ENCODE assay signal across 10 cellular contexts in the genomic region with DNA sequence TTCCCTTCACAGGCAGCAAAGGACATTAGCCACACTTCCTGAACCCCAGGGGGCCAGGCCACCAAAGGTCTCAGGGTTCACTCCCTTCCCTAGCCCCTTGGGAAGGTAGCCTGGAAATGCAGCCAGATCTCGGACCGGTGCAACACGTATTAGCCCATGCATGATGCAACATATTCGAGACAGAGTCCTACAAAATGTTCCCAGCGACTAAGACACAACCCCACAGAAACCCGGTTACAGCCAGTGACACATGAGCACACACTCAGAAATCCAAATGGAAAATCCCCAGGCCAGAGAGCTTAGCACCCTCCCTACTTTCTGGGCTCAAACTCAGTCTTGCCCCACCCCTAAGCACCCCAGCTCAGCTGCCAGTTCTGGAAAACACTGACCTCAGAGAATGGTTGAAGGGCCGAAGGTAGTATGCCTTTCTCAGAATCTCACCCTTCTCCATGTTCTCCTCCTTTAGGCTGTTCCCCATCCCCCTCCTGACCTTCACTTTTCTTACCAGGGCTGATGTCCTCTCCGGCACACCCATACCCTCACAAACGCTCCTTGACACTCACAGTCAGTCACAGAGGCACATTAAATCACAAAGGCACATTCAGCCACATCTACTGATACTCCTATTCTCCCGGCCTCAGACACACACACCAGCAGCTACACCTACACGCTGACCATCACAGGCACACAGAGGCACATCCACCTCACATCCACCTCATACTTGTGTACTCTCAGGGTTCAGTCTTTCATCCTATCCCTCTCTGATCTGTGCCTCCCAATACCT. TPM values are rescaled to one million over a fixed set of nuclear protein-coding genes. Genes with fewer than 3 reads are reported as not detected.
A peak's percentile ranks its signal among the peaks of the same experiment; 100 is the strongest.
DNase-seq lines count a peak whose midpoint lies in the region; ATAC-seq lines count a peak whose summit lies in the region.
"Had no signal": no experiment of that assay in that cellular context is flagged by ENCODE, and none has a peak within 500 bp of the region (broad histone marks: within the 10 kb centered on the region; RNA-seq: fewer than 3 reads in every experiment).

A gene with protein sequence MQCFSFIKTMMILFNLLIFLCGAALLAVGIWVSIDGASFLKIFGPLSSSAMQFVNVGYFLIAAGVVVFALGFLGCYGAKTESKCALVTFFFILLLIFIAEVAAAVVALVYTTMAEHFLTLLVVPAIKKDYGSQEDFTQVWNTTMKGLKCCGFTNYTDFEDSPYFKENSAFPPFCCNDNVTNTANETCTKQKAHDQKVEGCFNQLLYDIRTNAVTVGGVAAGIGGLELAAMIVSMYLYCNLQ (plus strand): TSS at position 640 of the 784 bp plus-strand sequence. CDS start 6,021 bp downstream, outside the sequence.

- peak within 1 kb of the TSS; percentile 53 for H3K27ac ChIP-seq in stomach smooth muscle (ENCODE audit: low read length)

- peak; percentile 39 for DNase-seq in H7
- DNase-seq in cerebellum (ENCODE audit: low spot score): peak; percentile 91
- DNase-seq in left colon: no peak
- DNase-seq in NCI-H1694 treated with DMSO at 0.1 percent for 48 hours (lab: John Stamatoyannopoulos, UW): no peak
- no peak for DNase-seq in epidermal melanocyte (ENCODE audit: insufficient read length, low spot score)
- no peak for DNase-seq in stimulated activated naive CD4-positive, alpha-beta T cell treated with Interleukin-2 at 50 U/mL for 16 hours (lab: John Stamatoyannopoulos, UW)
- DNase-seq: DMS153, Kasumi-1 had no signal

- H3K4me1 ChIP-seq in stomach smooth muscle (ENCODE audit: control insufficient read depth, insufficient read depth, low read length): peaks cover 25% of the 10 kb centered on the region

- peak within 1 kb of the TSS in 1 of 2 donors; percentile 51 for H3K9ac ChIP-seq in stomach smooth muscle (ENCODE audit: low read length in 2 of 2)

- intact Hi-C loops in left colon (cut with DNase I, micrococcal nuclease): no loop called here

- no peaks in the 10 kb centered on the region; the same call in 1 of the 2 replicates for H3K27me3 ChIP-seq in H7 (ENCODE audit: control insufficient read depth, insufficient read depth, low read length)
- no peaks in the 10 kb centered on the region for H3K27me3 ChIP-seq in stomach smooth muscle (ENCODE audit: control insufficient read depth in 1 of 2, insufficient read depth in 2 of 2, low read length in 2 of 2)

- H3K9me3 ChIP-seq in stomach smooth muscle (ENCODE audit: control insufficient read depth in 2 of 2, low read length in 2 of 2): no peaks in the 10 kb centered on the region

- ATAC-seq in left colon: no peak
- no peak for ATAC-seq in HG03457 (IDR thresholded peaks at IDR 0.05; ENCODE audit: unreplicated experiment)

- H3K36me3 ChIP-seq in H7 (replicated peaks; ENCODE audit: control insufficient read depth, insufficient read depth, low read length): no peaks in the 10 kb centered on the region
- H3K36me3 ChIP-seq in stomach smooth muscle (ENCODE audit: control insufficient read depth in 2 of 2, insufficient read depth in 2 of 2, low read length in 2 of 2): no peaks in the 10 kb centered on the region

- no peak within 1 kb of the TSS for H3K4me3 ChIP-seq in H7 (ENCODE audit: insufficient read depth, low read depth, low read length)
- H3K4me3 ChIP-seq in stomach smooth muscle (ENCODE audit: low read length in 2 of 2): peak within 1 kb of the TSS; percentile 15 to 44

RNA-seq across cellular contexts. Expression of the gene that starts here (rescaled TPM):
- not detected in 2 replicates for total RNA-seq in H7 (2014; rRNA removed; shearing (Covaris generic))
- total RNA-seq in cerebellum (1.00 TPM), left colon (1,000 to 10,000 TPM; 1,260 to 2,050 TPM)

Comparison
In these comparisons a context has a peak if more than half of its experiments do, and no peak if none do; other contexts are left out.
1. RNA of the gene that starts here (total RNA-seq): 1,260 to 2,050 TPM in left colon; 1.00 TPM in cerebellum (single experiment) and not detected in H7; every median in the first group is over 100 times any median in the second.
2. Peak in DNase-seq in H7; RNA of the gene not detected or under 1 TPM.
3. Peak in DNase-seq in cerebellum; RNA of the gene not detected or under 1 TPM.